Comparison of ENCODE assay signal across 10 cellular contexts in genomic region chr13:33262997-33263396, GRCh38. TPM values are rescaled to one million over a fixed set of nuclear protein-coding genes. Genes with fewer than 3 reads are reported as not detected.
DNase-seq lines count a peak whose midpoint lies in the region; ATAC-seq and TF ChIP-seq lines count a peak whose summit lies in the region.
"Had no signal": no experiment of that assay in that cellular context is flagged by ENCODE, and none has a peak within 500 bp of the region (broad histone marks: within the 10 kb centered on the region; RNA-seq: fewer than 3 reads in every experiment).

No MANE protein-coding gene starts in this region.

- ATAC-seq in HG03039 (IDR thresholded peaks at IDR 0.05; ENCODE audit: unreplicated experiment) (no peak), GM21737 (IDR thresholded peaks at IDR 0.05; ENCODE audit: unreplicated experiment) (no peak)

- no peaks in the 10 kb centered on the region for H3K79me2 ChIP-seq in OCI-LY3 (ENCODE audit: low read length)
- peaks cover 24% of the 10 kb centered on the region for H3K79me2 ChIP-seq in smooth muscle cell (ENCODE audit: low read depth)

- H3K4me2 ChIP-seq in OCI-LY3 (ENCODE audit: low read length), result no peak overlapping the region
- H3K4me2 ChIP-seq in smooth muscle cell, result peak overlapping the region; percentile 56

- H2AFZ ChIP-seq in OCI-LY3 (ENCODE audit: low read depth, low read length) (no peak overlapping the region), smooth muscle cell (ENCODE audit: low read depth) (no peak overlapping the region)

- H3K9ac ChIP-seq in OCI-LY3 (ENCODE audit: low read length), result no peak overlapping the region
- H3K9ac ChIP-seq in smooth muscle cell (ENCODE audit: low read depth), result no peak overlapping the region

- no peaks in the 10 kb centered on the region for H3K4me1 ChIP-seq in OCI-LY3 (ENCODE audit: low read length)
- peaks cover 3% of the 10 kb centered on the region for H3K4me1 ChIP-seq in smooth muscle cell (ENCODE audit: low read depth)

- DNase-seq in DMS53 (lab: John Stamatoyannopoulos, UW), result peak; percentile 19
- DNase-seq in DMS53 treated with DMSO at 0.1 percent for 48 hours (lab: John Stamatoyannopoulos, UW; ENCODE audit: unreplicated experiment), result no peak
- no peak for DNase-seq in epithelial cell of prostate (ENCODE audit: low read depth, low spot score)
- no peak for DNase-seq in smooth muscle cell (lab: John Stamatoyannopoulos, UW; ENCODE audit: unreplicated experiment)
- DNase-seq in NCI-H345 treated with DMSO at 0.1 percent for 48 hours (lab: John Stamatoyannopoulos, UW; ENCODE audit: unreplicated experiment), result no peak
- DNase-seq: ACHN, mucosa of descending colon had no signal

- no peaks in the 10 kb centered on the region for H3K36me3 ChIP-seq in OCI-LY3 (replicated peaks; ENCODE audit: low read depth, low read length)
- H3K36me3 ChIP-seq in smooth muscle cell (ENCODE audit: low read depth), result no peaks in the 10 kb centered on the region

- H3K9me3 ChIP-seq in OCI-LY3 (ENCODE audit: insufficient read depth, low read length), result no peaks in the 10 kb centered on the region
- H3K9me3 ChIP-seq in smooth muscle cell (replicated peaks; ENCODE audit: low read depth), result no peaks in the 10 kb centered on the region
- H3K9me3 ChIP-seq: mucosa of descending colon had no signal

- H4K20me1 ChIP-seq in OCI-LY3 (ENCODE audit: insufficient read depth, low read length) (no peaks in the 10 kb centered on the region), smooth muscle cell (ENCODE audit: low read depth) (no peaks in the 10 kb centered on the region)

- TF ChIP-seq CTCF in OCI-LY3 (IDR thresholded peaks at IDR 0.05; ENCODE audit: low read depth, low read length) (peak; percentile 31), smooth muscle cell (IDR thresholded peaks at IDR 0.05; ENCODE audit: borderline replicate concordance, insufficient read depth, poor library complexity, severe bottlenecking) (no peak)

- H3F3A ChIP-seq in smooth muscle cell (ENCODE audit: low read depth), result peaks cover 23% of the 10 kb centered on the region

- no peak overlapping the region for H3K27ac ChIP-seq in OCI-LY3 (ENCODE audit: low read length)
- peak overlapping the region; percentile 46 for H3K27ac ChIP-seq in epithelial cell of prostate
- H3K27ac ChIP-seq in smooth muscle cell (ENCODE audit: low read depth), result peak overlapping the region; percentile 77

- H3K27me3 ChIP-seq in OCI-LY3 (ENCODE audit: low read depth, low read length), result no peaks in the 10 kb centered on the region
- H3K27me3 ChIP-seq in smooth muscle cell (ENCODE audit: low read depth), result no peaks in the 10 kb centered on the region

- WGBS in smooth muscle cell (ENCODE audit: low lambda C conversion rate), result 78% methylated on average over 2 of the region's 2 CpGs

- H3K4me3 ChIP-seq in OCI-LY3 (ENCODE audit: low read length) (no peak overlapping the region), smooth muscle cell (no peak overlapping the region)
- H3K4me3 ChIP-seq: mucosa of descending colon had no signal

RNA-seq across cellular contexts. Expression of gene STARD13, which starts 22.6 kb away (rescaled TPM):
- total RNA-seq in smooth muscle cell, result 18.8 and 19.0 TPM in 2 replicates
- polyA plus RNA-seq in smooth muscle cell, result 12.4 and 15.2 TPM in 2 replicates
